Comparison of ENCODE assay signal across 17 cellular contexts in genomic region chr16:88367560-88367959, GRCh38. TPM values are rescaled to one million over a fixed set of nuclear protein-coding genes. Genes with fewer than 3 reads are reported as not detected.
A peak's percentile ranks its signal among the peaks of the same experiment; 100 is the strongest.
DNase-seq lines count a peak whose midpoint lies in the region; FAIRE-seq and TF ChIP-seq lines count a peak whose summit lies in the region.
"Had no signal": no experiment of that assay in that cellular context is flagged by ENCODE, and none has a peak within 500 bp of the region (broad histone marks: within the 10 kb centered on the region; RNA-seq: fewer than 3 reads in every experiment).

No MANE protein-coding gene starts in this region.

- no peaks in the 10 kb centered on the region for H3K36me3 Mint-ChIP-seq in CD4-positive, alpha-beta memory T cell
- H3K36me3 Mint-ChIP-seq: CD8-positive, alpha-beta T cell had no signal

- H3K9ac ChIP-seq in kidney (ENCODE audit: low read length in 2 of 2) = no peak overlapping the region

- H3K27me3 ChIP-seq in left ventricle myocardium inferior (ENCODE audit: low read depth) = peaks cover 37% of the 10 kb centered on the region
- H3K27me3 ChIP-seq in sigmoid colon = no peaks in the 10 kb centered on the region
- H3K27me3 ChIP-seq in CD4-positive, alpha-beta memory T cell (ENCODE audit: insufficient read depth, low read length) = no peaks in the 10 kb centered on the region
- peaks cover 0 to 7% (median 0%) of the 10 kb centered on the region in 4 donors for H3K27me3 ChIP-seq in esophagus muscularis mucosa

- no peaks in the 10 kb centered on the region for H3K4me1 Mint-ChIP-seq in CD4-positive, alpha-beta memory T cell

- H3K27me3 Mint-ChIP-seq in CD4-positive, alpha-beta memory T cell = peaks cover 9 to 17% of the 10 kb centered on the region in 2 donors

- peak; percentile 7 for DNase-seq in left ventricle myocardium inferior
- no peak for DNase-seq in cardiac septum (ENCODE audit: low spot score)
- peak; percentile 59 for DNase-seq in kidney
- peak; percentile 40 for DNase-seq in sigmoid colon
- no peak for DNase-seq in CD4-positive, alpha-beta memory T cell
- DNase-seq in globus pallidus (ENCODE audit: low spot score) = no peak
- DNase-seq in esophagus muscularis mucosa (ENCODE audit: extremely low spot score) = no peak
- DNase-seq: COR-L47, DMS153, DND-41, GDM1 had no signal

- CTCF ChIA-PET in CD4-positive, alpha-beta memory T cell (lab: Charles Lee; ENCODE audit: partially characterized antibody) = no interaction called here

- TF ChIP-seq CTCF in left ventricle myocardium inferior (IDR thresholded peaks at IDR 0.05; ENCODE audit: borderline replicate concordance) (no peak), kidney (IDR thresholded peaks at IDR 0.05; ENCODE audit: borderline replicate concordance, extremely low read depth, insufficient read depth) (no peak), sigmoid colon (IDR thresholded peaks at IDR 0.05) (no peak), esophagus muscularis mucosa (IDR thresholded peaks at IDR 0.05) (no peak)

- TF ChIP-seq EP300 in sigmoid colon (IDR thresholded peaks at IDR 0.05) (no peak), esophagus muscularis mucosa (IDR thresholded peaks at IDR 0.05) (no peak)

- no peak overlapping the region for H3K27ac Mint-ChIP-seq in CD4-positive, alpha-beta memory T cell
- H3K27ac Mint-ChIP-seq: B cell; CD8-positive, alpha-beta T cell had no signal

- H3K36me3 ChIP-seq in left ventricle myocardium inferior (no peaks in the 10 kb centered on the region), kidney (ENCODE audit: control insufficient read depth in 1 of 2, insufficient read depth in 2 of 2, low read length in 2 of 2) (no peaks in the 10 kb centered on the region), sigmoid colon (no peaks in the 10 kb centered on the region), esophagus muscularis mucosa (no peaks in the 10 kb centered on the region)
- H3K36me3 ChIP-seq in CD4-positive, alpha-beta memory T cell (ENCODE audit: insufficient read depth, low read length) = no peaks in the 10 kb centered on the region

- H3K27ac ChIP-seq in left ventricle myocardium inferior (replicated peaks) (no peak overlapping the region), kidney (ENCODE audit: low read depth in 2 of 2, low read length in 2 of 2) (no peak overlapping the region), sigmoid colon (no peak overlapping the region), esophagus muscularis mucosa (replicated peaks in 1 of 4) (no peak overlapping the region)
- H3K27ac ChIP-seq in CD4-positive, alpha-beta memory T cell (ENCODE audit: low read depth, low read length) = no peak overlapping the region
- H3K27ac ChIP-seq: HL-60 had no signal

- no peak overlapping the region for H3K4me3 Mint-ChIP-seq in CD4-positive, alpha-beta memory T cell
- H3K4me3 Mint-ChIP-seq: B cell; CD8-positive, alpha-beta T cell had no signal

- H3K9me3 ChIP-seq in left ventricle myocardium inferior (replicated peaks) (peaks cover 10% of the 10 kb centered on the region), kidney (ENCODE audit: control insufficient read depth in 1 of 2, low read length in 2 of 2) (peaks cover under 1 to 2% of the 10 kb centered on the region in 2 donors), sigmoid colon (no peaks in the 10 kb centered on the region), esophagus muscularis mucosa (peaks cover 0 to 9% (median 4%) of the 10 kb centered on the region in 4 donors)
- H3K9me3 ChIP-seq in CD4-positive, alpha-beta memory T cell (ENCODE audit: control insufficient read depth in 1 of 2, low read length in 2 of 2) = no peaks in the 10 kb centered on the region

- TF ChIP-seq POLR2A in sigmoid colon (IDR thresholded peaks at IDR 0.05) (no peak), esophagus muscularis mucosa (IDR thresholded peaks at IDR 0.05; ENCODE audit: low read depth) (no peak)

- POLR2A ChIA-PET in CD4-positive, alpha-beta memory T cell (lab: Charles Lee; ENCODE audit: partially characterized antibody) = no interaction called here

- WGBS in sigmoid colon, 2 donors = 93% methylated on average over 11 of the region's 11 CpGs
- 93% methylated on average over 10 of the region's 11 CpGs for WGBS in esophagus muscularis mucosa

- H3K4me1 ChIP-seq in left ventricle myocardium inferior = no peaks in the 10 kb centered on the region
- H3K4me1 ChIP-seq in kidney (ENCODE audit: control insufficient read depth in 1 of 2, insufficient read depth in 1 of 2, low read depth in 1 of 2, low read length in 2 of 2) = no peaks in the 10 kb centered on the region
- H3K4me1 ChIP-seq in sigmoid colon = no peaks in the 10 kb centered on the region
- H3K4me1 ChIP-seq in CD4-positive, alpha-beta memory T cell (ENCODE audit: insufficient read depth, low read length) = no peaks in the 10 kb centered on the region
- H3K4me1 ChIP-seq in esophagus muscularis mucosa = no peaks in the 10 kb centered on the region

- H3K4me3 ChIP-seq in left ventricle myocardium inferior (no peak overlapping the region), kidney (ENCODE audit: low read length in 2 of 2) (no peak overlapping the region), sigmoid colon (no peak overlapping the region), esophagus muscularis mucosa (no peak overlapping the region)
- H3K4me3 ChIP-seq in CD4-positive, alpha-beta memory T cell (ENCODE audit: low read length in 2 of 2) = no peak overlapping the region

- peaks cover 3 to 16% (median 12%) of the 10 kb centered on the region in 8 donors for H3K9me3 Mint-ChIP-seq in CD4-positive, alpha-beta memory T cell

- no peak for FAIRE-seq in kidney (lab: Jason Lieb, UNC)
- FAIRE-seq: A204.1, D721Med, GM19239 had no signal

- intact Hi-C loops in left ventricle myocardium inferior (cut with micrococcal nuclease) = no loop called here
- intact Hi-C loops in cardiac septum (cut with DNase I) = no loop called here
- intact Hi-C loops in kidney (cut with DNase I) = no loop called here
- intact Hi-C loops in sigmoid colon (cut with DNase I) = no loop called here
- intact Hi-C loops in CD4-positive, alpha-beta memory T cell (cut with micrococcal nuclease) = no loop called here
- intact Hi-C loops in esophagus muscularis mucosa (cut with DNase I) = no loop called here

RNA-seq across cellular contexts. Expression of gene ZNF469, which starts 15.2 kb away (rescaled TPM):
- total RNA-seq in left ventricle myocardium inferior (0.74 TPM), cardiac septum (1.5 TPM), kidney (1.6 TPM), sigmoid colon (1 to 10 TPM in 1 of 4 donors, under 1 TPM in 3; 0.33 to 1.7 (median 0.52) TPM), esophagus muscularis mucosa (1 to 10 TPM; 1.2 to 3.7 (median 2.2) TPM)
- polyA plus RNA-seq in kidney (ENCODE audit: insufficient read depth, low read depth, low replicate concordance) (0.09 TPM), sigmoid colon (under 1 TPM; under 0.01 to 0.61 (median under 0.01) TPM)
- under 1 TPM; 0.61 to 0.64 TPM for total RNA-seq in CD4-positive, alpha-beta memory T cell
- under 1 TPM in 1 of 2 donors, not detected in 1; 0.01 TPM for polyA plus RNA-seq in CD4-positive, alpha-beta memory T cell

Comparison
In these comparisons a context has a peak if more than half of its experiments do, and no peak if none do; other contexts are left out.
1. DNase-seq: peak in left ventricle myocardium inferior (single experiment), kidney (single experiment) and sigmoid colon (single experiment); none in cardiac septum (single experiment), CD4-positive, alpha-beta memory T cell (0 of 5), globus pallidus (single experiment) and esophagus muscularis mucosa (single experiment).